2 cellular contexts compared by ENCODE assay signal in genomic region chr21:45183852-45184251, GRCh38.
TF ChIP-seq lines count a peak whose summit lies in the region.

No MANE protein-coding gene starts in this region.

TF ChIP-seq in IMR-90, 13 proteins besides CTCF, POLR2A, EP300 and RAD21 (continued from another document):
- TF ChIP-seq MXI1 (IDR thresholded peaks at IDR 0.05; ENCODE audit: borderline replicate concordance, low read depth, low read length), result no peak
- no peak for TF ChIP-seq USF2 (IDR thresholded peaks at IDR 0.05; ENCODE audit: low read depth, low read length)
- TF ChIP-seq MAFK (IDR thresholded peaks at IDR 0.05; ENCODE audit: low read depth, low read length), result no peak
- TF ChIP-seq NFE2L2 (IDR thresholded peaks at IDR 0.05; ENCODE audit: low read depth, low read length), result no peak
- no peak for TF ChIP-seq MAZ (IDR thresholded peaks at IDR 0.05; ENCODE audit: borderline replicate concordance, low read depth, low read length)
- no peak for TF ChIP-seq FOS (IDR thresholded peaks at IDR 0.05; ENCODE audit: low read depth, low read length)
- TF ChIP-seq SMC3 (IDR thresholded peaks at IDR 0.05; ENCODE audit: low read depth, low read length), result no peak
TF ChIP-seq in IMR-90: peak in this region for 0.

TF ChIP-seq in endothelial cell of umbilical vein, 7 proteins besides CTCF, POLR2A, EP300 and RAD21:
- TF ChIP-seq FOS (IDR thresholded peaks at IDR 0.05; ENCODE audit: borderline replicate concordance, insufficient read depth, low read length) (no peak), GATA2 (IDR thresholded peaks at IDR 0.05; ENCODE audit: insufficient read depth, insufficient read length, low read depth, low read length) (no peak), JUN (IDR thresholded peaks at IDR 0.05; ENCODE audit: borderline replicate concordance, insufficient read depth, insufficient read length, low read depth) (no peak)
TF ChIP-seq in endothelial cell of umbilical vein: peak in this region for 0.
